9 cellular contexts compared by ENCODE assay signal in genomic region chr1:152926091-152926490, GRCh38. TPM values are rescaled to one million over a fixed set of nuclear protein-coding genes. Genes with fewer than 3 reads are reported as not detected.
DNase-seq lines count a peak whose midpoint lies in the region; ATAC-seq, FAIRE-seq and TF ChIP-seq lines count a peak whose summit lies in the region.
"Had no signal": no experiment of that assay in that cellular context is flagged by ENCODE, and none has a peak within 500 bp of the region (broad histone marks: within the 10 kb centered on the region; RNA-seq: fewer than 3 reads in every experiment).

No MANE protein-coding gene starts in this region.

- peak; percentile 31 for TF ChIP-seq CTCF in D721Med (IDR thresholded peaks at IDR 0.05; ENCODE audit: insufficient read depth, missing control alignments)
- peak; percentile 42 for TF ChIP-seq CTCF in Panc1 (IDR thresholded peaks at IDR 0.05)
- TF ChIP-seq CTCF in kidney epithelial cell (IDR thresholded peaks at IDR 0.05; ENCODE audit: insufficient read depth, low read length, poor library complexity, severe bottlenecking): peak; percentile 15
- TF ChIP-seq CTCF in mucosa of descending colon (IDR thresholded peaks at IDR 0.05): no peak

- DNase-seq in D721Med (ENCODE audit: insufficient read length, low spot score): no peak
- DNase-seq in H7: peak; percentile 53
- peak; percentile 10 for DNase-seq in Panc1 (ENCODE audit: low read depth, low spot score)
- DNase-seq in kidney epithelial cell (ENCODE audit: low read depth): no peak
- no peak for DNase-seq in mucosa of descending colon
- DNase-seq in stimulated activated naive CD4-positive, alpha-beta T cell treated with Interleukin-2 at 50 U/mL for 16 hours (lab: John Stamatoyannopoulos, UW): no peak
- no peak for DNase-seq in T-helper 1 cell
- DNase-seq: naive thymus-derived CD4-positive, alpha-beta T cell had no signal

- no peak overlapping the region for H3K4me3 ChIP-seq in H7 (ENCODE audit: insufficient read depth, low read depth, low read length)
- H3K4me3 ChIP-seq in Panc1 (ENCODE audit: low read depth in 2 of 2, low read length in 2 of 2): no peak overlapping the region
- H3K4me3 ChIP-seq in kidney epithelial cell (ENCODE audit: low read depth, low read length): no peak overlapping the region
- no peak overlapping the region for H3K4me3 ChIP-seq in mucosa of descending colon

- H3K36me3 ChIP-seq in H7 (replicated peaks; ENCODE audit: control insufficient read depth, insufficient read depth, low read length): no peaks in the 10 kb centered on the region
- no peaks in the 10 kb centered on the region for H3K36me3 ChIP-seq in Panc1 (ENCODE audit: control insufficient read depth, insufficient read depth, low read length)
- H3K36me3 ChIP-seq in kidney epithelial cell (ENCODE audit: control insufficient read depth, insufficient read depth, low read length): no peaks in the 10 kb centered on the region
- H3K36me3 ChIP-seq in mucosa of descending colon (ENCODE audit: low read depth): no peaks in the 10 kb centered on the region

- in situ Hi-C loops in Panc1 (cut with HindIII; ENCODE audit: low pct_unique_long_range_greater_than_20kb, low sequenced_read_pairs): no loop called here

- CTCF ChIA-PET in Panc1 (lab: Charles Lee): no interaction called here

- H3K4me1 ChIP-seq in Panc1 (ENCODE audit: control insufficient read depth, insufficient read depth, low read length) (no peaks in the 10 kb centered on the region), mucosa of descending colon (ENCODE audit: low read depth) (no peaks in the 10 kb centered on the region)

- intact Hi-C loops in Panc1 (cut with micrococcal nuclease; ENCODE audit: unreplicated experiment) (no loop called here), mucosa of descending colon (cut with DNase I, micrococcal nuclease) (no loop called here)

- no TSS peak for BruUV-seq in Panc1 (replicated peaks; lab: Mats Ljungman, UMichigan)

- no peaks in the 10 kb centered on the region for H3K27me3 ChIP-seq in H7 (ENCODE audit: control insufficient read depth, insufficient read depth, low read length)
- no peaks in the 10 kb centered on the region for H3K27me3 ChIP-seq in Panc1 (ENCODE audit: control insufficient read depth, insufficient read depth, low read length)
- H3K27me3 ChIP-seq in kidney epithelial cell (ENCODE audit: control insufficient read depth, insufficient read depth, low read length): no peaks in the 10 kb centered on the region

- no peak for FAIRE-seq in D721Med (lab: Jason Lieb, UNC)

- no peaks in the 10 kb centered on the region for H3K9me3 ChIP-seq in Panc1 (ENCODE audit: control insufficient read depth, insufficient read depth, low read depth, low read length)
- no peaks in the 10 kb centered on the region for H3K9me3 ChIP-seq in mucosa of descending colon

- no peak for ATAC-seq in Panc1
- ATAC-seq in mucosa of descending colon: no peak
- ATAC-seq in HG03571 (IDR thresholded peaks at IDR 0.05; ENCODE audit: unreplicated experiment): no peak
- ATAC-seq: naive thymus-derived CD4-positive, alpha-beta T cell had no signal

- POLR2A ChIA-PET in Panc1 (lab: Charles Lee): no interaction called here

- H3K27ac ChIP-seq in Panc1 (ENCODE audit: low read length): no peak overlapping the region

RNA-seq across cellular contexts. Expression of gene IVL, which starts 17.7 kb away (rescaled TPM):
- total RNA-seq in H7 (2014; rRNA removed; shearing (Covaris generic)): not detected in 2 replicates
- total RNA-seq in Panc1 (2021; ENCODE audit: unreplicated experiment) (not detected), kidney epithelial cell (1.2 and 2.3 TPM in 2 replicates), mucosa of descending colon (not detected)
- not detected for polyA plus RNA-seq in Panc1 (2012; ENCODE audit: insufficient read length)
- total RNA-seq: naive thymus-derived CD4-positive, alpha-beta T cell had no signal
- polyA plus RNA-seq: naive thymus-derived CD4-positive, alpha-beta T cell had no signal

RNA-seq across cellular contexts. Expression of gene SPRR5, which starts 20.9 kb away (rescaled TPM):
- not detected in 2 replicates for total RNA-seq in H7 (2014; rRNA removed; shearing (Covaris generic))
- not detected for total RNA-seq in Panc1 (2021; ENCODE audit: unreplicated experiment)
- not detected for polyA plus RNA-seq in Panc1 (2012; ENCODE audit: insufficient read length)
- not detected in 2 replicates for total RNA-seq in kidney epithelial cell
- total RNA-seq in mucosa of descending colon: not detected
- total RNA-seq: naive thymus-derived CD4-positive, alpha-beta T cell had no signal
- polyA plus RNA-seq: naive thymus-derived CD4-positive, alpha-beta T cell had no signal

RNA-seq across cellular contexts. Expression of gene SPRR4, which starts 44.4 kb away (rescaled TPM):
- not detected in 2 replicates for total RNA-seq in H7 (2014; rRNA removed; shearing (Covaris generic))
- not detected for total RNA-seq in Panc1 (2021; ENCODE audit: unreplicated experiment)
- polyA plus RNA-seq in Panc1 (2012; ENCODE audit: insufficient read length): not detected
- total RNA-seq in kidney epithelial cell: not detected in 2 replicates
- not detected for total RNA-seq in mucosa of descending colon
- total RNA-seq: naive thymus-derived CD4-positive, alpha-beta T cell had no signal
- polyA plus RNA-seq: naive thymus-derived CD4-positive, alpha-beta T cell had no signal

RNA-seq across cellular contexts. Expression of gene SMCP, which starts 48.0 kb away (rescaled TPM):
- not detected in 2 replicates for total RNA-seq in H7 (2014; rRNA removed; shearing (Covaris generic))
- total RNA-seq in Panc1 (2021; ENCODE audit: unreplicated experiment) (not detected), kidney epithelial cell (not detected in 2 replicates), mucosa of descending colon (not detected)
- not detected for polyA plus RNA-seq in Panc1 (2012; ENCODE audit: insufficient read length)
- total RNA-seq: naive thymus-derived CD4-positive, alpha-beta T cell had no signal
- polyA plus RNA-seq: naive thymus-derived CD4-positive, alpha-beta T cell had no signal

RNA-seq across cellular contexts. Expression of gene SPRR1A, which starts 57.8 kb away (rescaled TPM):
- not detected in 2 replicates for total RNA-seq in H7 (2014; rRNA removed; shearing (Covaris generic))
- total RNA-seq in Panc1 (2021; ENCODE audit: unreplicated experiment) (not detected), kidney epithelial cell (not detected in 2 replicates), mucosa of descending colon (not detected)
- not detected for polyA plus RNA-seq in Panc1 (2012; ENCODE audit: insufficient read length)
- total RNA-seq: naive thymus-derived CD4-positive, alpha-beta T cell had no signal
- polyA plus RNA-seq: naive thymus-derived CD4-positive, alpha-beta T cell had no signal

Comparison
In these comparisons a context has a peak if more than half of its experiments do, and no peak if none do; other contexts are left out.
1. DNase-seq: peak in H7 (single experiment) and Panc1 (single experiment); none in D721Med (single experiment), kidney epithelial cell (single experiment), mucosa of descending colon (0 of 3), stimulated activated naive CD4-positive, alpha-beta T cell treated with Interleukin-2 at 50 U/mL for 16 hours (single experiment) and T-helper 1 cell (0 of 5).